In genomic region chr18:77173274-77174030, GRCh38 we compare ENCODE assay signal across 14 cellular contexts.
"Had no signal": no experiment of that assay in that cellular context is flagged by ENCODE, and none has a peak within 500 bp of the region (broad histone marks: within the 10 kb centered on the region; RNA-seq: fewer than 3 reads in every experiment).

No MANE protein-coding gene starts in this region.

- H3K4me1 Mint-ChIP-seq: neural crest cell had no signal

- H3K9me3 Mint-ChIP-seq: neural crest cell had no signal

- H3K27me3 ChIP-seq: adrenal gland had no signal

- ATAC-seq: heart right ventricle; left ventricle myocardium superior; stimulated activated naive CD8-positive, alpha-beta T cell treated with anti-CD3 and anti-CD28 coated beads, Interleukin-15, Interleukin-2, amounts not matched to agents 100 U/mL and 50 U/mL, for 24 hours had no signal

- H3K9me3 ChIP-seq: adrenal gland, heart right ventricle had no signal

- H3K4me3 Mint-ChIP-seq: neural crest cell had no signal

- H3K36me3 ChIP-seq: adrenal gland, heart right ventricle had no signal

- H3K4me3 ChIP-seq: adrenal gland, coronary artery, heart right ventricle had no signal

- H3K4me1 ChIP-seq: adrenal gland had no signal

- H3K27ac ChIP-seq: adrenal gland, coronary artery, heart right ventricle had no signal

- DNase-seq: activated CD4-positive, alpha-beta T cell treated with anti-CD3 and anti-CD28 coated beads, Interleukin-2, amount 50 U/mL, for 4 hours; activated CD4-positive, CD25-positive, alpha-beta regulatory T cell treated with anti-CD3 and anti-CD28 coated beads, Interleukin-2, amount 50 U/mL, for 72 hours; activated naive CD4-positive, alpha-beta T cell treated with anti-CD3 and anti-CD28 coated beads, Interleukin-2, amount 50 U/mL, for 16 hours; activated T-cell treated with anti-CD3 and anti-CD28 coated beads, Interleukin-2, amount 50 U/mL, for 1 hour; adrenal gland; effector CD4-positive, alpha-beta T cell; foreskin melanocyte; heart right ventricle; left ventricle myocardium superior; mesendoderm; stimulated activated CD4-positive, alpha-beta T cell treated with anti-CD3 and anti-CD28 coated beads, Interleukin-2, amount 100 ng/mL, for 48 hours; stimulated activated naive CD8-positive, alpha-beta T cell treated with anti-CD3 and anti-CD28 coated beads, Interleukin-15, Interleukin-2, amounts not matched to agents 100 U/mL and 50 U/mL, for 24 hours had no signal
